ENCODE assay signal across 24 cellular contexts in the genomic region with DNA sequence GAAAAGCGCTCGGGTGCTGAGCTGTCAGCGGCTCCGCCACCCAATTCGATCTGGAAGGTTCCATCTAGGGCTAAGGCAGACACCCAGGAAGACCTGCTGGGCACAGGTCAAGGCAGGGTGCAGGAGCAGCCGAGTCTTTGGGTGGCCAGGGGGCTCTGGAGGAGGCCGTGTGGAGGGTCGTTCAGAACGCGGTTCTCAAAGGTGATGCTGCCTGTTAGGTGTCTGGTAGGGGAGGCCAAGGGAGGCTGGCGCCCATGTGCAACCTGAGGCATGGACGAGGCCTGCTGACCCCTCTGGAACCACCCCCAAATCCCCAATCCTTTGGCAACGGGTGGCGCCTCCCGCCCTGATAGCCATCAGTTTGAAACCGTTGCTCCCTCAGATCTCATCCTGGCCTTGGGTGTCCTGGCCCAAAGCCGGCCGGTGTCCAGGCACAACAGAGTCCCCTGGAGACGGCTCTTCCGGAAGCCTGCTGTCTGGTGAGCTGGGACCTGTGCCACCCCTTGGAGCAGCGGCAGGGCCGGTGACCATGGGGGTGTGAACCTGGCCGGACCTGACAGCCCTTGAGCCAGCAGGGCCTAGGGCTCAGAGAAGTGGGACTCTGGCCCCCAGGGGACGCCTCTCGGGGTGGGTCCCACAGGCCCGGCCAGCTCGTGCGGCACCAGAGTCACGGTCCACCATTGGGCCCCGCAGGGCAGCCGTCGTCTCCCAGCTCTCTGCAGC. TPM values are rescaled to one million over a fixed set of nuclear protein-coding genes. Genes with fewer than 3 reads are reported as not detected.
DNase-seq lines count a peak whose midpoint lies in the region; ATAC-seq, FAIRE-seq and TF ChIP-seq lines count a peak whose summit lies in the region.
"Had no signal": no experiment of that assay in that cellular context is flagged by ENCODE, and none has a peak within 500 bp of the region (broad histone marks: within the 10 kb centered on the region; RNA-seq: fewer than 3 reads in every experiment).

No MANE protein-coding gene starts in this region.

- H3K27ac ChIP-seq in BLaER1 = 0 out of 2 replicates have a peak overlapping the region, but pooled peaks have one; percentile 62
- H3K27ac ChIP-seq: GM23248 had no signal

- H3K4me3 ChIP-seq in BLaER1 = no peak overlapping the region
- H3K4me3 ChIP-seq: GM23248, HAP-1, K562 had no signal

- H3K9ac ChIP-seq in BLaER1 = no peak overlapping the region
- H3K9ac ChIP-seq: GM23248 had no signal

- peaks cover 89% of the 10 kb centered on the region for H4K20me1 ChIP-seq in BLaER1

- peaks cover 78% of the 10 kb centered on the region for H3K36me3 ChIP-seq in BLaER1

- H3K27me3 ChIP-seq in BLaER1 = no peaks in the 10 kb centered on the region

- ATAC-seq in left lobe of liver (peak; percentile 5), GM18502 (IDR thresholded peaks at IDR 0.05; ENCODE audit: poor library complexity, unreplicated experiment) (no peak)
- ATAC-seq: K562 had no signal

- no peaks in the 10 kb centered on the region for H3K9me3 ChIP-seq in BLaER1
- H3K9me3 ChIP-seq: HAP-1 had no signal

- no peak overlapping the region for H3K4me2 ChIP-seq in BLaER1

- TF ChIP-seq CTCF in GM10266 (IDR thresholded peaks at IDR 0.05; ENCODE audit: control insufficient read depth, insufficient read depth, low read depth, missing control alignments) (no peak), GM13977 (IDR thresholded peaks at IDR 0.05; ENCODE audit: extremely low read depth, insufficient read depth, missing control alignments) (no peak)

- DNase-seq in GM10266 (ENCODE audit: extremely low spot score) (peak; percentile 9), left lobe of liver (ENCODE audit: low spot score) (no peak), retina (peak; percentile 1), GM13977 (ENCODE audit: low spot score) (no peak), HTR-8/SVneo (ENCODE audit: insufficient read length, low spot score) (no peak)
- DNase-seq: ACHN; CD8-positive, alpha-beta memory T cell; COR-L47; DMS 273 treated with DMSO at 0.1 percent for 48 hours; DMS53; DND-41; EL; GM23248; IMR-90 had no signal

- in situ Hi-C loops in GM13977 (cut with MboI; ENCODE audit: low pct_unique_long_range_greater_than_20kb, low sequenced_read_pairs, unreplicated experiment) = no loop called here

- peaks cover 59% of the 10 kb centered on the region for H3K4me1 ChIP-seq in BLaER1
- H3K4me1 ChIP-seq: HAP-1 had no signal

- no peak for FAIRE-seq in HTR-8/SVneo (lab: Jason Lieb, UNC)
- FAIRE-seq: A204.1, GM12892, GM19239, K562 had no signal

RNA-seq across cellular contexts. Expression of a gene that starts 10.5 kb away (rescaled TPM):
- 125 TPM for total RNA-seq in left lobe of liver
- total RNA-seq: H4 had no signal

RNA-seq across cellular contexts. Expression of a gene that starts 25.1 kb away (rescaled TPM):
- total RNA-seq in left lobe of liver = 19.3 TPM

RNA-seq across cellular contexts. Expression of a gene that starts 36.7 kb away (rescaled TPM):
- total RNA-seq in left lobe of liver = 22.8 TPM

RNA-seq across cellular contexts. Expression of a gene that starts 43.7 kb away (rescaled TPM):
- total RNA-seq in left lobe of liver = not detected
- total RNA-seq: CD8-positive, alpha-beta memory T cell; G401; GM23248; H4; HT-29; IMR-90; K562 had no signal

Comparison
In these comparisons a context has a peak if more than half of its experiments do, and no peak if none do; other contexts are left out.
1. DNase-seq: peak in GM10266 (single experiment) and retina (single experiment); none in left lobe of liver (single experiment), GM13977 (single experiment) and HTR-8/SVneo (single experiment).